Comparison of ENCODE assay signal across 11 cellular contexts in the genomic region with DNA sequence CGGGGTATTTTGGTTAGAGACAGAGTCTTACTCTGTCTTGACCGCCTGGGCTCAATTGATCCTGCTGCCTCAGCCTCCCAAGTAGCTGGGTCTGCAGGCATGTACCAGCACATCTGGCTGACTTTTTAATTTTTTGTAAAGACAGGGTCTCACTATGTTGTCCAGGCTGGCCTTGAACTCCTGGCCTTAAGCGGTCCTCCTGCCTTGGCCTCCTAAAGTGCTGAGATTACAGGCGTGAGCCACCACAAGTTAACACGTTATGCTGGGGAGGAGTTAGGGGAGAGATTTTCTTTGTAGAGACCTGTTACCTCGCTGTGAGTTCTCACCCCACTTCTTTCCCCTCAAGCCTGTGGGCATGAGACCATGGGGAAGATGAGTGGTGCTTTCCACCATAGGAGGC. TPM values are rescaled to one million over a fixed set of nuclear protein-coding genes. Genes with fewer than 3 reads are reported as not detected.
DNase-seq lines count a peak whose midpoint lies in the region; ATAC-seq and TF ChIP-seq lines count a peak whose summit lies in the region.
"Had no signal": no experiment of that assay in that cellular context is flagged by ENCODE, and none has a peak within 500 bp of the region (broad histone marks: within the 10 kb centered on the region; RNA-seq: fewer than 3 reads in every experiment).

No MANE protein-coding gene starts in this region.

- no peak overlapping the region for H3K4me3 ChIP-seq in SK-N-SH (ENCODE audit: low read depth in 2 of 2, low read length in 1 of 2)
- H3K4me3 ChIP-seq: heart right ventricle, left lung had no signal

- POLR2A ChIA-PET in SK-N-SH (lab: Yijun Ruan, JAX) = no interaction called here

- H3K9me3 Mint-ChIP-seq in activated naive CD8-positive, alpha-beta T cell treated with anti-CD3 and anti-CD28 coated beads, Interleukin-2, amount 50 U/mL, for 24 hours = no peaks in the 10 kb centered on the region
- H3K9me3 Mint-ChIP-seq: CD4-positive, alpha-beta T cell; neural crest cell had no signal

- H3K4me3 Mint-ChIP-seq in activated naive CD8-positive, alpha-beta T cell treated with anti-CD3 and anti-CD28 coated beads, Interleukin-2, amount 50 U/mL, for 24 hours = no peak overlapping the region
- H3K4me3 Mint-ChIP-seq: CD4-positive, alpha-beta T cell; neural crest cell had no signal

- no peaks in the 10 kb centered on the region for H3K9me3 ChIP-seq in SK-N-SH
- H3K9me3 ChIP-seq: heart right ventricle, left lung had no signal

- peaks cover 42% of the 10 kb centered on the region for H3K4me1 Mint-ChIP-seq in activated naive CD8-positive, alpha-beta T cell treated with anti-CD3 and anti-CD28 coated beads, Interleukin-2, amount 50 U/mL, for 24 hours
- H3K4me1 Mint-ChIP-seq: neural crest cell had no signal

- no peak overlapping the region for H3K27ac ChIP-seq in SK-N-SH (ENCODE audit: low read depth in 2 of 2, low read length in 1 of 2)
- H3K27ac ChIP-seq: heart right ventricle, left lung had no signal

- no peaks in the 10 kb centered on the region for H4K20me1 ChIP-seq in SK-N-SH (ENCODE audit: insufficient read depth)

- H3F3A ChIP-seq in SK-N-SH (replicated peaks; ENCODE audit: insufficient read depth) = no peaks in the 10 kb centered on the region

- WGBS in SK-N-SH (ENCODE audit: low lambda C conversion rate) = 91% methylated on average over 6 of the region's 6 CpGs

- no peak overlapping the region for H3K4me2 ChIP-seq in SK-N-SH

- H3K27me3 ChIP-seq in SK-N-SH (ENCODE audit: insufficient read depth) = no peaks in the 10 kb centered on the region
- H3K27me3 ChIP-seq: heart right ventricle, left lung had no signal

- no peak for TF ChIP-seq EP300 in SK-N-SH (IDR thresholded peaks at IDR 0.05; ENCODE audit: borderline replicate concordance in 1 of 2, low read depth in 1 of 2, low read length in 1 of 2)

- no peaks in the 10 kb centered on the region for H3K79me2 ChIP-seq in SK-N-SH (ENCODE audit: insufficient read depth)

- TF ChIP-seq CTCF in SK-N-SH (IDR thresholded peaks at IDR 0.05) = no peak

- CTCF ChIA-PET in SK-N-SH (lab: Yijun Ruan, JAX) = interaction anchor here (1.8 to 2.2 kb wide), 2 partner anchors 114 to 169 kb away, joined by 6 to 13 read pairs; no protein-coding TSS in a partner anchor

- H2AFZ ChIP-seq in SK-N-SH (ENCODE audit: low read depth) = no peak overlapping the region

- peak overlapping the region; percentile 3 for H3K27ac Mint-ChIP-seq in activated naive CD8-positive, alpha-beta T cell treated with anti-CD3 and anti-CD28 coated beads, Interleukin-2, amount 50 U/mL, for 24 hours
- H3K27ac Mint-ChIP-seq: CD4-positive, alpha-beta T cell had no signal

- peaks cover 4% of the 10 kb centered on the region for H3K36me3 Mint-ChIP-seq in activated naive CD8-positive, alpha-beta T cell treated with anti-CD3 and anti-CD28 coated beads, Interleukin-2, amount 50 U/mL, for 24 hours (ENCODE audit: low read depth)

- DNase-seq in activated naive CD8-positive, alpha-beta T cell treated with anti-CD3 and anti-CD28 coated beads, Interleukin-2, amount 50 U/mL, for 24 hours = no peak
- no peak for DNase-seq in SK-N-SH
- DNase-seq: caudate nucleus; CD4-positive, alpha-beta T cell; heart right ventricle; IMR-90; left lung; NCI-H1436; NCI-H526; trophoblast cell had no signal

- H3K4me1 ChIP-seq in SK-N-SH (ENCODE audit: control insufficient read depth in 1 of 2, insufficient read depth in 2 of 2, low read depth in 1 of 2, low read length in 1 of 2) = no peaks in the 10 kb centered on the region
- H3K4me1 ChIP-seq: heart right ventricle, left lung had no signal

- no peaks in the 10 kb centered on the region for H3K36me3 ChIP-seq in SK-N-SH (replicated peaks in 1 of 2; ENCODE audit: control insufficient read depth in 1 of 2, insufficient read depth in 2 of 2, low read length in 1 of 2)
- H3K36me3 ChIP-seq: heart right ventricle, left lung had no signal

- ATAC-seq in activated naive CD8-positive, alpha-beta T cell treated with anti-CD3 and anti-CD28 coated beads, Interleukin-2, amount 50 U/mL, for 24 hours = no peak
- ATAC-seq: heart right ventricle, left lung had no signal

- no peaks in the 10 kb centered on the region for H3K9me2 ChIP-seq in SK-N-SH

- no peaks in the 10 kb centered on the region for H3K27me3 Mint-ChIP-seq in activated naive CD8-positive, alpha-beta T cell treated with anti-CD3 and anti-CD28 coated beads, Interleukin-2, amount 50 U/mL, for 24 hours
- H3K27me3 Mint-ChIP-seq: CD4-positive, alpha-beta T cell had no signal

- no peak for TF ChIP-seq RAD21 in SK-N-SH (IDR thresholded peaks at IDR 0.05; ENCODE audit: low read length)

- H3K9ac ChIP-seq in SK-N-SH = no peak overlapping the region

TF ChIP-seq in SK-N-SH, 30 proteins besides CTCF, POLR2A, EP300 and RAD21:
- no peak for TF ChIP-seq FOSL2 (IDR thresholded peaks at IDR 0.05; ENCODE audit: borderline replicate concordance, low read depth)

RNA-seq across cellular contexts. Expression of gene CES4A, which starts 1.8 kb away (rescaled TPM):
- polyA plus RNA-seq in SK-N-SH (2012; rRNA removed) = 7.3 and 13.2 TPM in 2 replicates
- polyA plus RNA-seq in SK-N-SH (2012; cell fraction: cytosol; rRNA removed) = 1.8 and 2.6 TPM in 2 replicates
- polyA plus RNA-seq in SK-N-SH (2012; cell fraction: nucleus; rRNA removed) = 86.2 and 87.9 TPM in 2 replicates

RNA-seq across cellular contexts. Expression of gene CES3, which starts 25.5 kb away (rescaled TPM):
- polyA plus RNA-seq in SK-N-SH (2012; rRNA removed) = 1.4 and 1.8 TPM in 2 replicates
- 0.32 and 0.37 TPM in 2 replicates for polyA plus RNA-seq in SK-N-SH (2012; cell fraction: cytosol; rRNA removed)
- 12.0 and 13.8 TPM in 2 replicates for polyA plus RNA-seq in SK-N-SH (2012; cell fraction: nucleus; rRNA removed)

RNA-seq across cellular contexts. Expression of gene CBFB, which starts 42.4 kb away (rescaled TPM):
- polyA plus RNA-seq in SK-N-SH (2012; rRNA removed) = 38.8 and 40.1 TPM in 2 replicates
- polyA plus RNA-seq in SK-N-SH (2012; cell fraction: cytosol; rRNA removed) = 53.2 and 79.2 TPM in 2 replicates
- 23.6 and 34.2 TPM in 2 replicates for polyA plus RNA-seq in SK-N-SH (2012; cell fraction: nucleus; rRNA removed)

RNA-seq across cellular contexts. Expression of gene CES2, which starts 51.2 kb away (rescaled TPM):
- polyA plus RNA-seq in SK-N-SH (2012; rRNA removed) = 33.1 and 37.8 TPM in 2 replicates
- polyA plus RNA-seq in SK-N-SH (2012; cell fraction: cytosol; rRNA removed) = 17.4 and 23.3 TPM in 2 replicates
- 49.6 and 54.5 TPM in 2 replicates for polyA plus RNA-seq in SK-N-SH (2012; cell fraction: nucleus; rRNA removed)

RNA-seq across cellular contexts. Expression of gene CIAO2B, which starts 52.4 kb away (rescaled TPM):
- 577 and 665 TPM in 2 replicates for polyA plus RNA-seq in SK-N-SH (2012; rRNA removed)
- polyA plus RNA-seq in SK-N-SH (2012; cell fraction: cytosol; rRNA removed) = 393 and 468 TPM in 2 replicates
- polyA plus RNA-seq in SK-N-SH (2012; cell fraction: nucleus; rRNA removed) = 306 and 310 TPM in 2 replicates
